In genomic region chr16:28898266-28898665, GRCh38 we compare ENCODE assay signal across 24 cellular contexts. TPM values are rescaled to one million over a fixed set of nuclear protein-coding genes. Genes with fewer than 3 reads are reported as not detected.
"Had no signal": no experiment of that assay in that cellular context is flagged by ENCODE, and none has a peak within 500 bp of the region (broad histone marks: within the 10 kb centered on the region; RNA-seq: fewer than 3 reads in every experiment).

No MANE protein-coding gene starts in this region.

- H3K36me3 ChIP-seq: left lung, ovary, spleen, thoracic aorta had no signal

- H3K9me3 ChIP-seq: left lung, ovary, spleen, thoracic aorta had no signal

- DNase-seq: activated CD4-positive, alpha-beta T cell treated with anti-CD3 and anti-CD28 coated beads, Interleukin-2, amount 10 ng/mL, durations not matched to agents 7 days and 5 days; activated CD8-positive, alpha-beta memory T cell treated with anti-CD3 and anti-CD28 coated beads, Interleukin-2, amount 50 U/mL, for 4 hours; activated effector memory CD4-positive, alpha-beta T cell treated with anti-CD3 and anti-CD28 coated beads, Interleukin-2, amount 50 U/mL, for 16 hours; activated naive CD4-positive, alpha-beta T cell treated with anti-CD3 and anti-CD28 coated beads, Interleukin-2, amount 50 U/mL, for 16 hours; activated T-cell treated with anti-CD3 and anti-CD28 coated beads, Interleukin-2, amount 50 U/mL, for 48 hours; aorta; erythroblast; foreskin melanocyte; hypothalamus; kidney; left lung; ovary; spleen; stimulated activated CD4-positive, alpha-beta T cell treated with anti-CD3 and anti-CD28 coated beads, Interleukin-4, amount 100 ng/mL, for 4 hours; T-helper 1 cell; T-helper 9 cell had no signal

- ATAC-seq: activated CD4-positive, CD25-positive, alpha-beta regulatory T cell treated with anti-CD3 and anti-CD28 coated beads, Interleukin-2, amount 50 U/mL, for 24 hours; left lung; sciatic nerve; stimulated activated memory B cell treated with anti-CD40 and anti-IgM and Interleukin-4, amounts not matched to agents 10 μg/mL and 1 μg/mL and 100 μg/mL, for 72 hours had no signal

- H3K4me1 ChIP-seq: left lung had no signal

- H3K27ac ChIP-seq: coronary artery, left lung, ovary, spleen, thoracic aorta had no signal

- H3K27me3 ChIP-seq: left lung, ovary, spleen had no signal

- FAIRE-seq: endometrium, kidney had no signal

- H3K4me3 ChIP-seq: coronary artery, left lung, ovary, spleen, thoracic aorta had no signal

RNA-seq across cellular contexts. Expression of gene CD19, which starts 33.5 kb away (rescaled TPM):
- total RNA-seq: myocyte, neural crest cell, thoracic aorta had no signal
